Comparison of ENCODE assay signal across 14 cellular contexts in genomic region chr10:88525371-88526079, GRCh38. TPM values are rescaled to one million over a fixed set of nuclear protein-coding genes. Genes with fewer than 3 reads are reported as not detected.
DNase-seq lines count a peak whose midpoint lies in the region; ATAC-seq, FAIRE-seq and TF ChIP-seq lines count a peak whose summit lies in the region.
"Had no signal": no experiment of that assay in that cellular context is flagged by ENCODE, and none has a peak within 500 bp of the region (broad histone marks: within the 10 kb centered on the region; RNA-seq: fewer than 3 reads in every experiment).

No MANE protein-coding gene starts in this region.

- no peaks in the 10 kb centered on the region for H3K9me2 ChIP-seq in OCI-LY7 (ENCODE audit: insufficient read depth, low read length)

- H3K27me3 ChIP-seq in astrocyte (ENCODE audit: insufficient read depth, low read length) (no peaks in the 10 kb centered on the region), kidney epithelial cell (ENCODE audit: control insufficient read depth, insufficient read depth, low read length) (no peaks in the 10 kb centered on the region)
- H3K27me3 ChIP-seq: SJSA1 had no signal

- H3K4me2 ChIP-seq in A549 (peak overlapping the region; percentile 19), astrocyte (ENCODE audit: low read length) (peak overlapping the region; percentile 7), OCI-LY7 (ENCODE audit: low read length) (no peak overlapping the region)
- H3K4me2 ChIP-seq: smooth muscle cell had no signal

- no peaks in the 10 kb centered on the region for H3K27me3 Mint-ChIP-seq in astrocyte (ENCODE audit: low read depth, unreplicated experiment)
- H3K27me3 Mint-ChIP-seq: activated CD4-positive, alpha-beta memory T cell treated with anti-CD3 and anti-CD28 coated beads, Interleukin-2, amount 10 ng/mL, durations not matched to agents 7 days and 5 days; B cell had no signal

- intact Hi-C loops in OCI-LY7 (cut with micrococcal nuclease; ENCODE audit: unreplicated experiment), result no loop called here

- TF ChIP-seq RAD21 in A549 (conservative IDR thresholded peaks at IDR 0.05 in 1 of 2, IDR thresholded peaks at IDR 0.05 in 1 of 2), result no peak

- ATAC-seq in A549, result peak; percentile 64; a peak in 3 of 6 replicates

- peaks cover 26% of the 10 kb centered on the region for H3K4me1 Mint-ChIP-seq in astrocyte (ENCODE audit: low read depth, unreplicated experiment)
- H3K4me1 Mint-ChIP-seq: activated naive CD8-positive, alpha-beta T cell treated with anti-CD3 and anti-CD28 coated beads, Interleukin-2, amount 10 ng/mL, durations not matched to agents 7 days and 5 days; B cell had no signal

- peaks cover 12% of the 10 kb centered on the region for H3K4me1 ChIP-seq in A549
- H3K4me1 ChIP-seq in astrocyte (ENCODE audit: insufficient read depth, low read length), result no peaks in the 10 kb centered on the region
- no peaks in the 10 kb centered on the region for H3K4me1 ChIP-seq in OCI-LY7 (ENCODE audit: insufficient read depth, low read length, poor library complexity, severe bottlenecking)
- H3K4me1 ChIP-seq: SJSA1 had no signal

- 64% methylated on average over 3 of the region's 3 CpGs for WGBS in A549 (ENCODE audit: missing lambda C conversion rate)

- H3K9me3 ChIP-seq in A549 (no peaks in the 10 kb centered on the region), astrocyte (ENCODE audit: insufficient read depth, low read depth, low read length) (no peaks in the 10 kb centered on the region), OCI-LY7 (ENCODE audit: low read length) (no peaks in the 10 kb centered on the region)
- H3K9me3 ChIP-seq: SJSA1 had no signal

- BruUV-seq in OCI-LY7 (replicated peaks; lab: Mats Ljungman, UMichigan), result no TSS peak

- no peak overlapping the region for H3K9ac ChIP-seq in astrocyte (ENCODE audit: low read length)

- TF ChIP-seq POLR2A in A549 (IDR thresholded peaks at IDR 0.05; ENCODE audit: low read length), result no peak

- FAIRE-seq in A549 (lab: Jason Lieb, UNC), result peak; percentile 82
- peak; percentile 9 for FAIRE-seq in astrocyte (lab: Jason Lieb, UNC)

- no peaks in the 10 kb centered on the region for H3K9me3 Mint-ChIP-seq in astrocyte (ENCODE audit: unreplicated experiment)
- H3K9me3 Mint-ChIP-seq: activated CD4-positive, alpha-beta memory T cell treated with anti-CD3 and anti-CD28 coated beads, Interleukin-2, amount 10 ng/mL, durations not matched to agents 7 days and 5 days; activated naive CD8-positive, alpha-beta T cell treated with anti-CD3 and anti-CD28 coated beads, Interleukin-2, amount 10 ng/mL, durations not matched to agents 7 days and 5 days; mesothelial cell of epicardium had no signal

- DNase-seq in A549 (ENCODE audit: low read depth in 1 of 2, low spot score in 1 of 2) (peak; percentile 8 to 50), HK-2 (ENCODE audit: unreplicated experiment) (peak; percentile 29), astrocyte (ENCODE audit: low read depth) (peak; percentile 81), kidney epithelial cell (ENCODE audit: low read depth) (peak; percentile 60), OCI-LY7 (ENCODE audit: low spot score) (no peak), SKM-1 treated with dmso at 0.1 percent for 144 hours (lab: John Stamatoyannopoulos, UW; ENCODE audit: unreplicated experiment) (no peak), DMS114 treated with DMSO at 0.1 percent for 48 hours (lab: John Stamatoyannopoulos, UW; ENCODE audit: unreplicated experiment) (no peak)
- DNase-seq in stimulated activated CD4-positive, alpha-beta T cell treated with anti-CD3 and anti-CD28 coated beads, Interleukin-15, amount 100 ng/mL, for 24 hours, result no peak
- DNase-seq: activated CD4-positive, alpha-beta memory T cell treated with anti-CD3 and anti-CD28 coated beads, Interleukin-2, amount 10 ng/mL, durations not matched to agents 7 days and 5 days; activated naive CD8-positive, alpha-beta T cell treated with anti-CD3 and anti-CD28 coated beads, Interleukin-2, amount 10 ng/mL, durations not matched to agents 7 days and 5 days had no signal

- H3K4me3 Mint-ChIP-seq in astrocyte (ENCODE audit: unreplicated experiment), result no peak overlapping the region
- H3K4me3 Mint-ChIP-seq: activated CD4-positive, alpha-beta memory T cell treated with anti-CD3 and anti-CD28 coated beads, Interleukin-2, amount 10 ng/mL, durations not matched to agents 7 days and 5 days; activated naive CD8-positive, alpha-beta T cell treated with anti-CD3 and anti-CD28 coated beads, Interleukin-2, amount 10 ng/mL, durations not matched to agents 7 days and 5 days; B cell; mesothelial cell of epicardium had no signal

- no peak overlapping the region for H2AFZ ChIP-seq in astrocyte (ENCODE audit: low read depth, low read length)
- H2AFZ ChIP-seq in OCI-LY7 (ENCODE audit: low read length), result no peak overlapping the region

- TF ChIP-seq CTCF in A549 (IDR thresholded peaks at IDR 0.05) (no peak), astrocyte (IDR thresholded peaks at IDR 0.05; ENCODE audit: insufficient read depth, low read depth, low read length) (no peak), kidney epithelial cell (IDR thresholded peaks at IDR 0.05; ENCODE audit: insufficient read depth, low read length, poor library complexity, severe bottlenecking) (no peak), OCI-LY7 (conservative IDR thresholded peaks at IDR 0.05; ENCODE audit: low read length) (no peak)

- POLR2A ChIA-PET in A549 (lab: Yijun Ruan, JAX), result interaction anchor here (1.6 kb wide), 1 partner anchor 663 kb away, joined by 4 read pairs; no protein-coding TSS in a partner anchor
- POLR2A ChIA-PET in OCI-LY7 (lab: Charles Lee), result no interaction called here

- H3K4me3 ChIP-seq in A549 (no peak overlapping the region), astrocyte (ENCODE audit: insufficient read depth, low read depth, low read length) (no peak overlapping the region), kidney epithelial cell (ENCODE audit: low read depth, low read length) (no peak overlapping the region), OCI-LY7 (ENCODE audit: low read depth, low read length, poor library complexity, severe bottlenecking) (no peak overlapping the region)
- H3K4me3 ChIP-seq: SJSA1, smooth muscle cell had no signal

- no peak overlapping the region for H3K27ac Mint-ChIP-seq in astrocyte (ENCODE audit: unreplicated experiment)
- H3K27ac Mint-ChIP-seq: activated CD4-positive, alpha-beta memory T cell treated with anti-CD3 and anti-CD28 coated beads, Interleukin-2, amount 10 ng/mL, durations not matched to agents 7 days and 5 days; activated naive CD8-positive, alpha-beta T cell treated with anti-CD3 and anti-CD28 coated beads, Interleukin-2, amount 10 ng/mL, durations not matched to agents 7 days and 5 days; B cell; mesothelial cell of epicardium had no signal

- no peaks in the 10 kb centered on the region for H4K20me1 ChIP-seq in astrocyte (ENCODE audit: insufficient read depth, low read length)
- no peaks in the 10 kb centered on the region for H4K20me1 ChIP-seq in OCI-LY7 (ENCODE audit: insufficient read depth, low read length)

- no peaks in the 10 kb centered on the region for H3K79me2 ChIP-seq in astrocyte (ENCODE audit: insufficient read depth, low read length)
- no peaks in the 10 kb centered on the region for H3K79me2 ChIP-seq in OCI-LY7 (ENCODE audit: insufficient read depth, low read depth, low read length)

- H3K36me3 ChIP-seq in astrocyte (ENCODE audit: insufficient read depth, low read length) (no peaks in the 10 kb centered on the region), kidney epithelial cell (ENCODE audit: control insufficient read depth, insufficient read depth, low read length) (no peaks in the 10 kb centered on the region), OCI-LY7 (ENCODE audit: insufficient read depth, low read length) (no peaks in the 10 kb centered on the region)
- H3K36me3 ChIP-seq: SJSA1 had no signal

- no peak overlapping the region for H3K27ac ChIP-seq in A549
- no peak overlapping the region for H3K27ac ChIP-seq in astrocyte (ENCODE audit: low read depth, low read length)
- no peak overlapping the region for H3K27ac ChIP-seq in OCI-LY7 (ENCODE audit: low read depth, low read length, poor library complexity, severe bottlenecking)
- H3K27ac ChIP-seq: SJSA1 had no signal

- TF ChIP-seq EP300 in A549 (IDR thresholded peaks at IDR 0.05), result no peak

- no peaks in the 10 kb centered on the region for H3K36me3 Mint-ChIP-seq in astrocyte (ENCODE audit: low read depth, unreplicated experiment)
- H3K36me3 Mint-ChIP-seq: mesothelial cell of epicardium had no signal

- CTCF ChIA-PET in A549 (lab: Yijun Ruan, JAX) (no interaction called here), OCI-LY7 (lab: Charles Lee; ENCODE audit: unreplicated experiment) (no interaction called here)

TF ChIP-seq in A549, 52 proteins besides CTCF, POLR2A, EP300 and RAD21 (continues in another document):
- TF ChIP-seq NPAS2 (CRISPR knock-in tag; IDR thresholded peaks at IDR 0.05; ENCODE audit: borderline replicate concordance), result no peak
- TF ChIP-seq SMC3 (IDR thresholded peaks at IDR 0.05), result no peak
- no peak for TF ChIP-seq HOXB13 (CRISPR knock-in tag; IDR thresholded peaks at IDR 0.05; ENCODE audit: low read depth)
- TF ChIP-seq ESRRA (IDR thresholded peaks at IDR 0.05; ENCODE audit: borderline replicate concordance, low read length), result no peak
- no peak for TF ChIP-seq ZSCAN20 (CRISPR knock-in tag; IDR thresholded peaks at IDR 0.05)
- no peak for TF ChIP-seq HEYL (CRISPR knock-in tag; IDR thresholded peaks at IDR 0.05)
- no peak for TF ChIP-seq MAZ (IDR thresholded peaks at IDR 0.05; ENCODE audit: borderline replicate concordance, low read depth, low read length)
- TF ChIP-seq FOSL2 (IDR thresholded peaks at IDR 0.05), result no peak; the same call in 1 of the 2 replicates
- peak; percentile 45; the same call in 1 of the 2 replicates for TF ChIP-seq FOSL2 (CRISPR knock-in tag; IDR thresholded peaks at IDR 0.05)
- TF ChIP-seq CHD2 (IDR thresholded peaks at IDR 0.05; ENCODE audit: low read length, partially characterized antibody), result no peak
- TF ChIP-seq BHLHE40 (IDR thresholded peaks at IDR 0.05; ENCODE audit: low read depth, low read length), result no peak
- no peak for TF ChIP-seq NFE2L2 (conservative IDR thresholded peaks at IDR 0.05; ENCODE audit: low read length)
- peak; percentile 56; the same call in 1 of the 2 replicates for TF ChIP-seq JUNB (IDR thresholded peaks at IDR 0.05)
- TF ChIP-seq HOXA7 (CRISPR knock-in tag; IDR thresholded peaks at IDR 0.05), result no peak
- TF ChIP-seq CEBPB (IDR thresholded peaks at IDR 0.05), result 0 out of 4 replicates have a peak, but pooled peaks of 1 of the 2 experiments have one; percentile 16
- TF ChIP-seq KDM1A (IDR thresholded peaks at IDR 0.05; ENCODE audit: low read depth), result no peak
- no peak for TF ChIP-seq RARB (CRISPR knock-in tag; IDR thresholded peaks at IDR 0.05)

RNA-seq across cellular contexts. Expression of gene RNLS, which starts 57.6 kb away (rescaled TPM):
- polyA plus RNA-seq in A549 (2011; rRNA removed), result 16.8 and 20.0 TPM in 2 replicates
- 9.6 and 11.7 TPM in 2 replicates for polyA plus RNA-seq in A549 (2012; cell fraction: cytosol; rRNA removed)
- polyA plus RNA-seq in A549 (2012; cell fraction: nucleus; rRNA removed), result 6.3 and 7.2 TPM in 2 replicates
- polyA plus RNA-seq in A549 (2017; fragmentation: RNase III; extraction: RNeasy Plus Mini Kit Qiagen cat#74134 plus additional on column Dnase treatment), result 11.7 to 13.2 TPM (median 11.7 TPM) in 3 replicates
- polyA minus RNA-seq in A549 (2011; rRNA and poly(A)+ RNA removed), result 9.7 and 14.0 TPM in 2 replicates
- total RNA-seq in astrocyte, result 6.9 and 9.2 TPM in 2 replicates
- total RNA-seq in kidney epithelial cell, result 24.7 and 25.9 TPM in 2 replicates
- not detected in 2 replicates for total RNA-seq in OCI-LY7 (2014; rRNA removed; shearing (Covaris generic))
- total RNA-seq in OCI-LY7 (2022), result not detected in 2 replicates
- total RNA-seq: SJSA1 had no signal

Comparison
In these comparisons a context has a peak if more than half of its experiments do, and no peak if none do; other contexts are left out.
1. DNase-seq: peak in A549 (2 of 2), HK-2 (single experiment), astrocyte (single experiment) and kidney epithelial cell (single experiment); none in OCI-LY7 (single experiment), stimulated activated CD4-positive, alpha-beta T cell treated with anti-CD3 and anti-CD28 coated beads, Interleukin-15, amount 100 ng/mL, for 24 hours (single experiment), SKM-1 treated with dmso at 0.1 percent for 144 hours (single experiment) and DMS114 treated with DMSO at 0.1 percent for 48 hours (single experiment).